Comparison of ENCODE assay signal across 1 cellular context in the genomic region with DNA sequence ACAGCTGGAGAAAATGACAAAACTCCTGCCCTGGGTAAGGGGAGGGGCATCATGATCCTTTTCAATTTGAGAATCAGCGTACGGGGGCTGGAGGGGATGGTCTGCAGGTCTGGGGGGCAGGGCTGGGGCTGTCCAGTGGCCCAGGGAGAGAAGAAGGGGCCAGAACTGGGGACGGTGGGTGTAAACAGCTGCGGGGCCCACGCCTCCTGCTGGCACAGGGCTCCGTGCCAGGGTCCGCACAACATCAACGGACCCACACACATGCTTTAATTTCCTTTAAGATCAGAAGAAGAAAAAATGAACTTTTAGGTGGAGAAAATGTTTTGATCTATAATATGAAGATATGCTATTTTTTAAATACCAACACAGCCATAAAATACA.
TF ChIP-seq lines count a peak whose summit lies in the region.

No MANE protein-coding gene starts in this region.

TF ChIP-seq in SK-N-SH treated with all-trans-retinoic acid at 6 μM for 48 hours, 23 proteins besides CTCF, POLR2A, EP300 and RAD21 (continued from another document):
- TF ChIP-seq, protein P1, sequence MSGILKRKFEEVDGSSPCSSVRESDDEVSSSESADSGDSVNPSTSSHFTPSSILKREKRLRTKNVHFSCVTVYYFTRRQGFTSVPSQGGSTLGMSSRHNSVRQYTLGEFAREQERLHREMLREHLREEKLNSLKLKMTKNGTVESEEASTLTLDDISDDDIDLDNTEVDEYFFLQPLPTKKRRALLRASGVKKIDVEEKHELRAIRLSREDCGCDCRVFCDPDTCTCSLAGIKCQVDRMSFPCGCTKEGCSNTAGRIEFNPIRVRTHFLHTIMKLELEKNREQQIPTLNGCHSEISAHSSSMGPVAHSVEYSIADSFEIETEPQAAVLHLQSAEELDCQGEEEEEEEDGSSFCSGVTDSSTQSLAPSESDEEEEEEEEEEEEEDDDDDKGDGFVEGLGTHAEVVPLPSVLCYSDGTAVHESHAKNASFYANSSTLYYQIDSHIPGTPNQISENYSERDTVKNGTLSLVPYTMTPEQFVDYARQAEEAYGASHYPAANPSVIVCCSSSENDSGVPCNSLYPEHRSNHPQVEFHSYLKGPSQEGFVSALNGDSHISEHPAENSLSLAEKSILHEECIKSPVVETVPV (CRISPR knock-in tag; IDR thresholded peaks at IDR 0.05), result no peak
- TF ChIP-seq ARNTL (CRISPR knock-in tag; IDR thresholded peaks at IDR 0.05; ENCODE audit: borderline replicate concordance, low read depth), result no peak
- no peak for TF ChIP-seq PPARA (CRISPR knock-in tag; IDR thresholded peaks at IDR 0.05; ENCODE audit: borderline replicate concordance)
- no peak for TF ChIP-seq RARB (CRISPR knock-in tag; IDR thresholded peaks at IDR 0.05)
- no peak for TF ChIP-seq ESRRG (CRISPR knock-in tag; IDR thresholded peaks at IDR 0.05)
- TF ChIP-seq ZNF565 (CRISPR knock-in tag; conservative IDR thresholded peaks at IDR 0.05; ENCODE audit: low read depth), result no peak
- no peak for TF ChIP-seq SNAI2 (CRISPR knock-in tag; IDR thresholded peaks at IDR 0.05)
- TF ChIP-seq, protein P2, sequence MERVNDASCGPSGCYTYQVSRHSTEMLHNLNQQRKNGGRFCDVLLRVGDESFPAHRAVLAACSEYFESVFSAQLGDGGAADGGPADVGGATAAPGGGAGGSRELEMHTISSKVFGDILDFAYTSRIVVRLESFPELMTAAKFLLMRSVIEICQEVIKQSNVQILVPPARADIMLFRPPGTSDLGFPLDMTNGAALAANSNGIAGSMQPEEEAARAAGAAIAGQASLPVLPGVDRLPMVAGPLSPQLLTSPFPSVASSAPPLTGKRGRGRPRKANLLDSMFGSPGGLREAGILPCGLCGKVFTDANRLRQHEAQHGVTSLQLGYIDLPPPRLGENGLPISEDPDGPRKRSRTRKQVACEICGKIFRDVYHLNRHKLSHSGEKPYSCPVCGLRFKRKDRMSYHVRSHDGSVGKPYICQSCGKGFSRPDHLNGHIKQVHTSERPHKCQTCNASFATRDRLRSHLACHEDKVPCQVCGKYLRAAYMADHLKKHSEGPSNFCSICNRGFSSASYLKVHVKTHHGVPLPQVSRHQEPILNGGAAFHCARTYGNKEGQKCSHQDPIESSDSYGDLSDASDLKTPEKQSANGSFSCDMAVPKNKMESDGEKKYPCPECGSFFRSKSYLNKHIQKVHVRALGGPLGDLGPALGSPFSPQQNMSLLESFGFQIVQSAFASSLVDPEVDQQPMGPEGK (CRISPR knock-in tag; IDR thresholded peaks at IDR 0.05; ENCODE audit: borderline replicate concordance), result no peak
- no peak for TF ChIP-seq GLIS3 (CRISPR knock-in tag; IDR thresholded peaks at IDR 0.05)
- no peak for TF ChIP-seq ZC3H10 (CRISPR knock-in tag; IDR thresholded peaks at IDR 0.05)
- no peak for TF ChIP-seq CSDC2 (CRISPR knock-in tag; IDR thresholded peaks at IDR 0.05)
- TF ChIP-seq TCF4 (CRISPR knock-in tag; IDR thresholded peaks at IDR 0.05; ENCODE audit: borderline replicate concordance), result no peak
- no peak for TF ChIP-seq ZNF8 (CRISPR knock-in tag; IDR thresholded peaks at IDR 0.05)
